9 cellular contexts compared by ENCODE assay signal in genomic region chr14:87994974-87995373, GRCh38. TPM values are rescaled to one million over a fixed set of nuclear protein-coding genes. Genes with fewer than 3 reads are reported as not detected.
DNase-seq lines count a peak whose midpoint lies in the region; ATAC-seq and TF ChIP-seq lines count a peak whose summit lies in the region.
"Had no signal": no experiment of that assay in that cellular context is flagged by ENCODE, and none has a peak within 500 bp of the region (broad histone marks: within the 10 kb centered on the region; RNA-seq: fewer than 3 reads in every experiment).

No MANE protein-coding gene starts in this region.

- no peak overlapping the region for H3K4me3 Mint-ChIP-seq in GM23338

- no peak overlapping the region for H3K4me3 ChIP-seq in parathyroid adenoma (ENCODE audit: low read depth, low read length)
- H3K4me3 ChIP-seq in GM23338 = no peak overlapping the region

- H3K9ac ChIP-seq in parathyroid adenoma = no peak overlapping the region

- TF ChIP-seq CTCF in parathyroid adenoma (IDR thresholded peaks at IDR 0.05) (no peak), GM23338 (conservative IDR thresholded peaks at IDR 0.05; ENCODE audit: low read depth in 2 of 2) (no peak)

- H3K4me2 ChIP-seq in parathyroid adenoma (ENCODE audit: low read length) (no peak overlapping the region), GM23338 (no peak overlapping the region)

- H3F3A ChIP-seq in GM23338 (replicated peaks; ENCODE audit: low read depth) = 0 out of 2 replicates have a peak, but pooled peaks cover 2% of the 10 kb centered on the region

- no peaks in the 10 kb centered on the region; the same call in 2 of the 3 replicates for H3K9me3 Mint-ChIP-seq in GM23338

- no peaks in the 10 kb centered on the region for H3K79me2 ChIP-seq in parathyroid adenoma
- H3K79me2 ChIP-seq in GM23338 (replicated peaks; ENCODE audit: insufficient read depth) = no peaks in the 10 kb centered on the region

- H3K4me1 ChIP-seq in parathyroid adenoma = peaks cover 9% of the 10 kb centered on the region
- H3K4me1 ChIP-seq in GM23338 (ENCODE audit: insufficient read depth) = peaks cover 5% of the 10 kb centered on the region; the same call in 1 of the 2 replicates

- H3K27me3 ChIP-seq in parathyroid adenoma (ENCODE audit: control insufficient read depth, insufficient read depth, low read length) (no peaks in the 10 kb centered on the region), GM23338 (ENCODE audit: insufficient read depth) (no peaks in the 10 kb centered on the region)

- H3K9me2 ChIP-seq in GM23338 (ENCODE audit: insufficient read depth) = no peaks in the 10 kb centered on the region; the same call in 1 of the 2 replicates

- DNase-seq in T-helper 22 cell (ENCODE audit: low read depth) (peak; percentile 5), NCI-H2196 treated with DMSO at 0.1 percent for 48 hours (lab: John Stamatoyannopoulos, UW; ENCODE audit: unreplicated experiment) (no peak), NCI-H1417 treated with DMSO at 0.1 percent for 48 hours (lab: John Stamatoyannopoulos, UW) (no peak), GM23338 (ENCODE audit: low spot score) (no peak), NCI-H524 (lab: John Stamatoyannopoulos, UW) (no peak)
- DNase-seq: KG1 had no signal

- H2AFZ ChIP-seq in parathyroid adenoma = peak overlapping the region; percentile 30
- H2AFZ ChIP-seq in GM23338 = no peak overlapping the region

- H3K36me3 ChIP-seq in parathyroid adenoma (ENCODE audit: control insufficient read depth, insufficient read depth, low read length) = no peaks in the 10 kb centered on the region
- no peaks in the 10 kb centered on the region for H3K36me3 ChIP-seq in GM23338 (ENCODE audit: insufficient read depth)

- H3K27me3 Mint-ChIP-seq in GM23338 (ENCODE audit: insufficient read depth, low read depth, poor library complexity) = peaks cover 7% of the 10 kb centered on the region

- ATAC-seq in GM18873 (IDR thresholded peaks at IDR 0.05; ENCODE audit: low FRiP score, unreplicated experiment) = peak; percentile 52
- peak; percentile 43 for ATAC-seq in HG02610 (IDR thresholded peaks at IDR 0.05; ENCODE audit: unreplicated experiment)
- ATAC-seq in GM23338 = no peak

- H3K27ac ChIP-seq in parathyroid adenoma (no peak overlapping the region), GM23338 (ENCODE audit: low read depth) (no peak overlapping the region)

- no peak overlapping the region for H3K27ac Mint-ChIP-seq in GM23338

- H3K36me3 Mint-ChIP-seq in GM23338 (ENCODE audit: low read depth) = no peaks in the 10 kb centered on the region

- H3K9me3 ChIP-seq in parathyroid adenoma (ENCODE audit: control insufficient read depth, low read length) = no peaks in the 10 kb centered on the region

- peaks cover 12% of the 10 kb centered on the region; the same call in 2 of the 3 replicates for H3K4me1 Mint-ChIP-seq in GM23338

- no peaks in the 10 kb centered on the region for H4K20me1 ChIP-seq in GM23338 (replicated peaks; ENCODE audit: insufficient read depth)

TF ChIP-seq in GM23338, 12 proteins besides CTCF, POLR2A, EP300 and RAD21:
- TF ChIP-seq REST (IDR thresholded peaks at IDR 0.05; ENCODE audit: unreplicated experiment) (no peak), ZNF114 (CRISPR knock-in tag; IDR thresholded peaks at IDR 0.05) (no peak), ZNF331 (CRISPR knock-in tag; IDR thresholded peaks at IDR 0.05; ENCODE audit: low read depth) (no peak), EZH2 (IDR thresholded peaks at IDR 0.05; ENCODE audit: low read depth, unreplicated experiment) (no peak), NANOG (IDR thresholded peaks at IDR 0.05; ENCODE audit: borderline replicate concordance) (no peak), ETS1 (IDR thresholded peaks at IDR 0.05) (no peak), STAT1 (IDR thresholded peaks at IDR 0.05; ENCODE audit: unreplicated experiment) (no peak), CREB1 (CRISPR knock-in tag; IDR thresholded peaks at IDR 0.05; ENCODE audit: low read depth) (no peak)

RNA-seq across cellular contexts. Expression of gene GALC, which starts 2.0 kb away (rescaled TPM):
- total RNA-seq in GM23338 (2014; rRNA removed; shearing (Covaris generic)) = 10.9 and 12.9 TPM in 2 replicates
- polyA plus RNA-seq in GM23338 (2016; fragmentation: Nextera tagmentation; extraction: Ambion mirVana) = 3.4 and 4.1 TPM in 2 replicates

RNA-seq across cellular contexts. Expression of gene GPR65, which starts 10.0 kb away (rescaled TPM):
- total RNA-seq in GM23338 (2014; rRNA removed; shearing (Covaris generic)) = not detected in 2 replicates
- not detected in 2 replicates for polyA plus RNA-seq in GM23338 (2016; fragmentation: Nextera tagmentation; extraction: Ambion mirVana)
